12 cellular contexts compared by ENCODE assay signal in genomic region chr9:85978496-85978895, GRCh38.
"Had no signal": no experiment of that assay in that cellular context is flagged by ENCODE, and none has a peak within 500 bp of the region (broad histone marks: within the 10 kb centered on the region; RNA-seq: fewer than 3 reads in every experiment).

No MANE protein-coding gene starts in this region.

- H3K27me3 Mint-ChIP-seq: activated CD8-positive, alpha-beta memory T cell treated with anti-CD3 and anti-CD28 coated beads, Interleukin-2, amount 10 ng/mL, durations not matched to agents 7 days and 5 days; activated naive CD8-positive, alpha-beta T cell; activated T-cell treated with anti-CD3 and anti-CD28 coated beads, Interleukin-2, amount 50 U/mL, for 24 hours; natural killer cell treated with Interleukin-12 subunit alpha and Interleukin-12 subunit beta and Interleukin-15 and Interleukin-18, amount 100 ng/mL, for 72 hours had no signal

- DNase-seq: activated CD4-positive, alpha-beta T cell treated with anti-CD3 and anti-CD28 coated beads, Interleukin-2, amount 50 U/mL, for 4 hours; activated CD4-positive, CD25-positive, alpha-beta regulatory T cell treated with anti-CD3 and anti-CD28 coated beads, Interleukin-2, amount 50 U/mL, for 72 hours; activated CD8-positive, alpha-beta memory T cell treated with anti-CD3 and anti-CD28 coated beads, Interleukin-2, amount 10 ng/mL, durations not matched to agents 7 days and 5 days; activated effector memory CD4-positive, alpha-beta T cell treated with anti-CD3 and anti-CD28 coated beads, Interleukin-2, amount 50 U/mL, for 16 hours; activated T-cell treated with anti-CD3 and anti-CD28 coated beads, Interleukin-2, amount 50 U/mL, for 24 hours; stimulated activated CD4-positive, alpha-beta T cell treated with anti-CD3 and anti-CD28 coated beads, Interleukin-2, amount 100 ng/mL, for 48 hours; stimulated activated naive CD8-positive, alpha-beta T cell treated with anti-CD3 and anti-CD28 coated beads, Interleukin-15, Interleukin-2, amounts not matched to agents 100 U/mL and 50 U/mL, for 24 hours; SW 1271; upper lobe of left lung had no signal

- H3K4me1 Mint-ChIP-seq: activated CD8-positive, alpha-beta memory T cell treated with anti-CD3 and anti-CD28 coated beads, Interleukin-2, amount 10 ng/mL, durations not matched to agents 7 days and 5 days had no signal

- H3K4me3 Mint-ChIP-seq: activated CD8-positive, alpha-beta memory T cell treated with anti-CD3 and anti-CD28 coated beads, Interleukin-2, amount 10 ng/mL, durations not matched to agents 7 days and 5 days; activated naive CD8-positive, alpha-beta T cell; activated T-cell treated with anti-CD3 and anti-CD28 coated beads, Interleukin-2, amount 50 U/mL, for 24 hours; natural killer cell treated with Interleukin-12 subunit alpha and Interleukin-12 subunit beta and Interleukin-15 and Interleukin-18, amount 100 ng/mL, for 72 hours; T-helper 2 cell treated with Interferon-gamma antibody and Interleukin-4, amounts not matched to agents 5 μg/mL and 100 μg/mL, for 36 hours had no signal

- H3K27ac Mint-ChIP-seq: activated CD8-positive, alpha-beta memory T cell treated with anti-CD3 and anti-CD28 coated beads, Interleukin-2, amount 10 ng/mL, durations not matched to agents 7 days and 5 days; activated naive CD8-positive, alpha-beta T cell; activated T-cell treated with anti-CD3 and anti-CD28 coated beads, Interleukin-2, amount 50 U/mL, for 24 hours; natural killer cell treated with Interleukin-12 subunit alpha and Interleukin-12 subunit beta and Interleukin-15 and Interleukin-18, amount 100 ng/mL, for 72 hours; T-helper 2 cell treated with Interferon-gamma antibody and Interleukin-4, amounts not matched to agents 5 μg/mL and 100 μg/mL, for 36 hours had no signal

- H3K9me3 Mint-ChIP-seq: activated T-cell treated with anti-CD3 and anti-CD28 coated beads, Interleukin-2, amount 50 U/mL, for 24 hours; natural killer cell treated with Interleukin-12 subunit alpha and Interleukin-12 subunit beta and Interleukin-15 and Interleukin-18, amount 100 ng/mL, for 72 hours; T-helper 2 cell treated with Interferon-gamma antibody and Interleukin-4, amounts not matched to agents 5 μg/mL and 100 μg/mL, for 36 hours had no signal
